1 cellular context compared by ENCODE assay signal in genomic region chr10:22810643-22811254, GRCh38.
TF ChIP-seq lines count a peak whose summit lies in the region.

No MANE protein-coding gene starts in this region.

TF ChIP-seq in IMR-90, 13 proteins besides CTCF, POLR2A, EP300 and RAD21:
- TF ChIP-seq SMC3 (IDR thresholded peaks at IDR 0.05; ENCODE audit: low read depth, low read length) (no peak), NFE2L2 (IDR thresholded peaks at IDR 0.05; ENCODE audit: low read depth, low read length) (no peak), RCOR1 (IDR thresholded peaks at IDR 0.05; ENCODE audit: insufficient replicate concordance, low read length) (no peak), MXI1 (IDR thresholded peaks at IDR 0.05; ENCODE audit: borderline replicate concordance, low read depth, low read length) (no peak), ELK1 (IDR thresholded peaks at IDR 0.05; ENCODE audit: borderline replicate concordance, low read depth, low read length) (no peak), CEBPB (IDR thresholded peaks at IDR 0.05; ENCODE audit: low read depth, low read length) (no peak), USF2 (IDR thresholded peaks at IDR 0.05; ENCODE audit: low read depth, low read length) (no peak), MAFK (IDR thresholded peaks at IDR 0.05; ENCODE audit: low read depth, low read length) (no peak)
